16 cellular contexts compared by ENCODE assay signal in the genomic region with DNA sequence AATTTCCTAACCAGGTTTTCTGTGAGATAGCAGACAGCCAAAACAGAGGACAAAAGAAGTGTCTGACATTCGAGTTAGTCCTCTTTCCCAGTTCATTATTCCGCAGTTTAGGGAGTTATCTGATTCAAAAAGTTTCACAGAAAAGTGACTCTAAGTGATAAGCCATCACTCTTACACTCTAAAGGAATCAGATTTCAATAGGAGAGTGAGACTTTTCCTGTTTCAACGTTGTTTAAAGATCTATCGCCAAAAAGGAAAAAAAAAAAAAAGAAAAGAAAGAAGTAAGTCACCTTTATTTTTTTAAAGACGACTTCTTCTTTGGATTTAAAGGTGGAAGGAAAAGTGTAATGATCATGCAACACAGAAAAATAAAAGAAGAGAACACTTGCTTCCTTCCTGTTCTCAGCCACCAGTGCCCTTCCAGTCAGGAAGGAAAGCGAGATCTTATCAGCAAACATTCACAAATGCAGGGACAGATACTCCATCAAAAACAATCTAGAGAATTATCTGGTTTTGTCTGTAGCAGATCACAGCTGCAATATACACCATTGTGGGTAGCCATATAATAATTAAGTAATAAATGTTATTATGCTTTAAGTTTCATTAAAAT. TPM values are rescaled to one million over a fixed set of nuclear protein-coding genes. Genes with fewer than 3 reads are reported as not detected.
DNase-seq lines count a peak whose midpoint lies in the region; ATAC-seq, FAIRE-seq and TF ChIP-seq lines count a peak whose summit lies in the region.
"Had no signal": no experiment of that assay in that cellular context is flagged by ENCODE, and none has a peak within 500 bp of the region (broad histone marks: within the 10 kb centered on the region; RNA-seq: fewer than 3 reads in every experiment).

No MANE protein-coding gene starts in this region.

- no peaks in the 10 kb centered on the region for H3K79me1 ChIP-seq in H9 (ENCODE audit: insufficient read depth, low read depth, low read length, poor library complexity, severe bottlenecking)

- no peak overlapping the region for H2BK5ac ChIP-seq in H9 (ENCODE audit: insufficient read length, low read length)

- H3K9me3 Mint-ChIP-seq in H9 (peaks cover 0 to 13% of the 10 kb centered on the region in 2 experiments; a peak in 3 of 5 replicates), nephron progenitor cell (peaks cover 18% of the 10 kb centered on the region)

- H2AFZ ChIP-seq in ACC112 (ENCODE audit: low read length, unreplicated experiment) (no peak overlapping the region), H9 (ENCODE audit: low read length) (peak overlapping the region; percentile 56)

- H3K4me3 Mint-ChIP-seq in H9 (no peak overlapping the region), nephron progenitor cell (peak overlapping the region; percentile 46)

- H4K20me1 ChIP-seq in H9 (ENCODE audit: control insufficient read depth, insufficient read depth, insufficient read length) = no peaks in the 10 kb centered on the region

- no peak overlapping the region for H3K4me3 ChIP-seq in ACC112 (ENCODE audit: low read depth, low read length)
- H3K4me3 ChIP-seq in uterus = no peak overlapping the region
- H3K4me3 ChIP-seq: cardiac muscle cell, prostate gland, stomach had no signal

- H3K36me3 Mint-ChIP-seq in H9 (ENCODE audit: insufficient read depth in 1 of 3, low read depth in 3 of 3) = peaks cover 0 to 15% (median 9%) of the 10 kb centered on the region in 3 experiments; a peak in 5 of 7 replicates
- peaks cover 7% of the 10 kb centered on the region for H3K36me3 Mint-ChIP-seq in nephron progenitor cell (ENCODE audit: low read depth)

- H4K5ac ChIP-seq in H9 (ENCODE audit: insufficient read length, low read depth, low read length) = no peak overlapping the region

- peaks cover 11% of the 10 kb centered on the region for H3K27me3 Mint-ChIP-seq in H9 (ENCODE audit: low read depth)
- no peaks in the 10 kb centered on the region for H3K27me3 Mint-ChIP-seq in nephron progenitor cell (ENCODE audit: low read depth, poor library complexity)

- TF ChIP-seq POLR2A in uterus (IDR thresholded peaks at IDR 0.05) = no peak

- no peak for ATAC-seq in left lobe of liver

- H2BK20ac ChIP-seq in H9 (ENCODE audit: low read depth, low read length, poor library complexity, severe bottlenecking) = no peak overlapping the region

- no peak overlapping the region for H3K18ac ChIP-seq in H9 (ENCODE audit: insufficient read length, low read depth, low read length)

- H3K27ac Mint-ChIP-seq in H9 (0 out of 7 replicates have a peak overlapping the region, but pooled peaks of 1 of the 3 experiments have one; percentile 21), nephron progenitor cell (peak overlapping the region; percentile 95)

- no peak overlapping the region for H3K23ac ChIP-seq in H9 (ENCODE audit: insufficient read length, low read depth, low read length)

- no peaks in the 10 kb centered on the region for H3K27me3 ChIP-seq in ACC112 (ENCODE audit: insufficient read depth, low read length)
- no peaks in the 10 kb centered on the region for H3K27me3 ChIP-seq in H9 (ENCODE audit: insufficient read depth, low read length)
- no peaks in the 10 kb centered on the region for H3K27me3 ChIP-seq in uterus
- H3K27me3 ChIP-seq: cardiac muscle cell, stomach had no signal

- intact Hi-C loops in uterus (cut with DNase I; ENCODE audit: low total_unique reads) = no loop called here

- H3K9ac ChIP-seq in H9 (ENCODE audit: extremely low read depth, insufficient read length, low read length) = no peak overlapping the region

- WGBS in H9 (ENCODE audit: extremely low coverage, insufficient read length, low lambda C conversion rate) = no CpG with 5 or more reads among the region's 6 CpGs

- no peak overlapping the region for H2AK5ac ChIP-seq in H9 (ENCODE audit: insufficient read length, low read length)

- DNase-seq in H9 (no peak), nephron progenitor cell (no peak), left lobe of liver (ENCODE audit: low spot score) (no peak), T-helper 1 cell (no peak), NOMO-1 (lab: John Stamatoyannopoulos, UW; ENCODE audit: unreplicated experiment in 2 of 2) (no peak), uterus (no peak)
- DNase-seq: activated CD8-positive, alpha-beta memory T cell treated with anti-CD3 and anti-CD28 coated beads for 24 hours; effector CD4-positive, alpha-beta T cell; hippocampal formation; stimulated activated CD4-positive, alpha-beta T cell treated with anti-CD3 and anti-CD28 coated beads, Interleukin-12 subunit alpha, Interleukin-12 subunit beta, amount 100 ng/mL, for 4 hours; stomach; WERI-Rb-1 had no signal

- H3K79me2 ChIP-seq in ACC112 (ENCODE audit: control insufficient read depth, insufficient read depth, low read length, unreplicated experiment) = peaks cover 3% of the 10 kb centered on the region
- no peaks in the 10 kb centered on the region for H3K79me2 ChIP-seq in H9 (ENCODE audit: insufficient read depth, low read length)

- peaks cover 13 to 22% of the 10 kb centered on the region in 2 experiments for H3K4me1 Mint-ChIP-seq in H9
- peaks cover 37% of the 10 kb centered on the region for H3K4me1 Mint-ChIP-seq in nephron progenitor cell

- H3K4me2 ChIP-seq in H9 (ENCODE audit: insufficient read depth, insufficient read length, low read length) = no peak overlapping the region

- H3K4ac ChIP-seq in H9 (ENCODE audit: low read depth, low read length) = no peak overlapping the region

- no peak overlapping the region for H2BK120ac ChIP-seq in H9 (ENCODE audit: low read depth, low read length, poor library complexity, severe bottlenecking)

- H3K4me1 ChIP-seq in ACC112 (ENCODE audit: control insufficient read depth, insufficient read depth, low read length, unreplicated experiment) = peaks cover 41% of the 10 kb centered on the region
- H3K4me1 ChIP-seq in H9 (ENCODE audit: insufficient read depth, low read length) = no peaks in the 10 kb centered on the region
- H3K4me1 ChIP-seq in uterus = no peaks in the 10 kb centered on the region
- H3K4me1 ChIP-seq: prostate gland had no signal

- no peak overlapping the region for H3T11ph ChIP-seq in H9 (ENCODE audit: low read length)

- no peak overlapping the region for H4K91ac ChIP-seq in H9 (ENCODE audit: insufficient read length, low read depth, low read length)

- no peak overlapping the region for H2BK15ac ChIP-seq in H9 (ENCODE audit: low read depth, low read length)

- H3K9me3 ChIP-seq in H9 (ENCODE audit: control insufficient read depth, low read depth, low read length) (no peaks in the 10 kb centered on the region), uterus (no peaks in the 10 kb centered on the region)
- H3K9me3 ChIP-seq: prostate gland had no signal

- no peak overlapping the region for H2BK12ac ChIP-seq in H9 (ENCODE audit: insufficient read length, low read depth, low read length)

- H3K56ac ChIP-seq in H9 (ENCODE audit: insufficient read length, low read depth, low read length) = no peak overlapping the region

- TF ChIP-seq CTCF in H9 (conservative IDR thresholded peaks at IDR 0.05) (no peak), nephron progenitor cell (IDR thresholded peaks at IDR 0.05) (no peak), uterus (IDR thresholded peaks at IDR 0.05) (no peak)

- peak overlapping the region; percentile 7; the same call in 1 of the 2 replicates for H3K27ac ChIP-seq in ACC112 (ENCODE audit: low read depth, low read length)
- H3K27ac ChIP-seq in H9 (ENCODE audit: insufficient read length, low read depth, low read length) = no peak overlapping the region
- peak overlapping the region in 1 of 2 donors; percentile 43 for H3K27ac ChIP-seq in uterus
- H3K27ac ChIP-seq: cardiac muscle cell, prostate gland, stomach, WERI-Rb-1 had no signal

- H3K14ac ChIP-seq in H9 (ENCODE audit: insufficient read depth, low read length) = no peak overlapping the region

- H4K8ac ChIP-seq in H9 (replicated peaks; ENCODE audit: insufficient read length, low read depth, low read length) = no peak overlapping the region

- H3K36me3 ChIP-seq in ACC112 (ENCODE audit: insufficient read depth, low read length) (peaks cover 3% of the 10 kb centered on the region; the same call in 1 of the 2 replicates), uterus (no peaks in the 10 kb centered on the region)
- H3K36me3 ChIP-seq: cardiac muscle cell, prostate gland, stomach, WERI-Rb-1 had no signal

- H3K23me2 ChIP-seq in H9 (ENCODE audit: insufficient read length, low read depth, low read length, poor library complexity, severe bottlenecking) = no peaks in the 10 kb centered on the region

- peak; percentile 78 for FAIRE-seq in TTC549 (lab: Jason Lieb, UNC)

RNA-seq across cellular contexts. Expression of gene TFPI, which starts 49.8 kb away (rescaled TPM):
- total RNA-seq in H9 (2021) (5.7 and 5.8 TPM in 2 replicates), left lobe of liver (144 TPM), uterus (100 to 1,000 TPM in 1 of 4 donors, 10 to 100 TPM in 3; 88.5 to 135 (median 99.2) TPM)

RNA-seq across cellular contexts. Expression of gene CALCRL, which starts 56.4 kb away (rescaled TPM):
- total RNA-seq in H9 (2021) (1.4 and 1.7 TPM in 2 replicates), left lobe of liver (5.2 TPM), uterus (100 to 1,000 TPM in 2 of 4 donors, 10 to 100 TPM in 2; 50.0 to 182 (median 104) TPM)

Comparison
In these comparisons a context has a peak if more than half of its experiments do, and no peak if none do; other contexts are left out.
1. RNA of gene TFPI, which starts 49.8 kb away (total RNA-seq): 144 TPM in left lobe of liver (single experiment) and 88.5 to 135 TPM in uterus; 5.7 to 5.8 TPM in H9; every median in the first group is over 10 times any median in the second.